ENCODE assay signal across 9 cellular contexts in genomic region chr5:143019614-143020515, GRCh38.
DNase-seq lines count a peak whose midpoint lies in the region; ATAC-seq and TF ChIP-seq lines count a peak whose summit lies in the region.
"Had no signal": no experiment of that assay in that cellular context is flagged by ENCODE, and none has a peak within 500 bp of the region (broad histone marks: within the 10 kb centered on the region; RNA-seq: fewer than 3 reads in every experiment).

No MANE protein-coding gene starts in this region.

- H3K27ac ChIP-seq in gastrocnemius medialis, result no peak overlapping the region

- CTCF ChIA-PET in activated CD4-positive, alpha-beta T cell treated with anti-CD3 and anti-CD28 coated beads, Interleukin-2, amount 10 ng/mL, durations not matched to agents 7 days and 5 days (lab: Charles Lee), result interaction anchor here (0.6 to 2.2 kb wide), 6 partner anchors 9 to 805 kb away, joined by 3 to 8 read pairs (median 4); no protein-coding TSS in a partner anchor

- H3K27ac Mint-ChIP-seq in activated CD4-positive, alpha-beta T cell treated with anti-CD3 and anti-CD28 coated beads, Interleukin-2, amount 10 ng/mL, durations not matched to agents 24 days and 14 days, result peak overlapping the region; percentile 74
- no peak overlapping the region for H3K27ac Mint-ChIP-seq in activated CD4-positive, alpha-beta T cell treated with anti-CD3 and anti-CD28 coated beads, Interleukin-2, amount 10 ng/mL, durations not matched to agents 7 days and 5 days
- no peak overlapping the region for H3K27ac Mint-ChIP-seq in T-helper 2 cell treated with Interferon-gamma antibody and Interleukin-4, amounts not matched to agents 5 μg/mL and 100 μg/mL, for 36 hours

- intact Hi-C loops in activated CD4-positive, alpha-beta T cell treated with anti-CD3 and anti-CD28 coated beads, Interleukin-2, amount 10 ng/mL, durations not matched to agents 24 days and 14 days (cut with micrococcal nuclease), result loop anchor here (5.0 kb wide), 2 partner anchors 82 to 102 kb away; no protein-coding TSS in a partner anchor
- intact Hi-C loops in gastrocnemius medialis (cut with DNase I; ENCODE audit: low total_unique reads), result loop anchor here (5.0 kb wide), 1 partner anchor 807 kb away; no protein-coding TSS in a partner anchor

- no peak overlapping the region for H3K4me3 ChIP-seq in H7 (ENCODE audit: insufficient read depth, low read depth, low read length)
- H3K4me3 ChIP-seq in retinal pigment epithelial cell (ENCODE audit: low read length), result no peak overlapping the region
- H3K4me3 ChIP-seq in gastrocnemius medialis, result no peak overlapping the region

- no peak for TF ChIP-seq CTCF in retinal pigment epithelial cell (conservative IDR thresholded peaks at IDR 0.05; ENCODE audit: low read depth, low read length)
- TF ChIP-seq CTCF in gastrocnemius medialis (IDR thresholded peaks at IDR 0.05 in 4 of 5, conservative IDR thresholded peaks at IDR 0.05 in 1 of 5), result no peak

- H3K36me3 Mint-ChIP-seq in activated CD4-positive, alpha-beta T cell treated with anti-CD3 and anti-CD28 coated beads, Interleukin-2, amount 10 ng/mL, durations not matched to agents 24 days and 14 days (ENCODE audit: low read depth), result peaks cover 16% of the 10 kb centered on the region
- peaks cover 17% of the 10 kb centered on the region for H3K36me3 Mint-ChIP-seq in activated CD4-positive, alpha-beta T cell treated with anti-CD3 and anti-CD28 coated beads, Interleukin-2, amount 10 ng/mL, durations not matched to agents 7 days and 5 days (ENCODE audit: low read depth)
- peaks cover 11% of the 10 kb centered on the region for H3K36me3 Mint-ChIP-seq in T-helper 2 cell treated with Interferon-gamma antibody and Interleukin-4, amounts not matched to agents 5 μg/mL and 100 μg/mL, for 36 hours (ENCODE audit: low read depth)

- in situ Hi-C loops in gastrocnemius medialis (cut with MboI; ENCODE audit: low sequenced_read_pairs in 4 of 4), result loop anchor here in 3 of 4 donors (10.0 to 25.0 kb wide), 4 partner anchors 125 to 485 kb away; partner anchors contain the start of gene NR3C1 (in 2 of the 3)

- peaks cover 25 to 43% of the 10 kb centered on the region in 2 donors for H3K4me1 ChIP-seq in gastrocnemius medialis

- H3K27me3 ChIP-seq in H7 (ENCODE audit: control insufficient read depth, insufficient read depth, low read length) (no peaks in the 10 kb centered on the region), gastrocnemius medialis (no peaks in the 10 kb centered on the region)

- DNase-seq in activated CD4-positive, alpha-beta T cell treated with anti-CD3 and anti-CD28 coated beads, Interleukin-2, amount 10 ng/mL, durations not matched to agents 24 days and 14 days, result no peak
- no peak for DNase-seq in activated CD4-positive, alpha-beta T cell treated with anti-CD3 and anti-CD28 coated beads, Interleukin-2, amount 10 ng/mL, durations not matched to agents 7 days and 5 days
- DNase-seq in H7 (peak; percentile 12), LHCN-M2 (ENCODE audit: low read depth) (peak; percentile 49), retinal pigment epithelial cell (ENCODE audit: low read depth) (peak; percentile 80), gastrocnemius medialis (no peak), C1 segment of cervical spinal cord (lab: John Stamatoyannopoulos, UW) (no peak)
- DNase-seq in T-helper 2 cell treated with Interferon-gamma antibody and Interleukin-4, amounts not matched to agents 5 μg/mL and 100 μg/mL, for 36 hours (ENCODE audit: low spot score), result no peak

- peaks cover 47% of the 10 kb centered on the region for H3K4me1 Mint-ChIP-seq in activated CD4-positive, alpha-beta T cell treated with anti-CD3 and anti-CD28 coated beads, Interleukin-2, amount 10 ng/mL, durations not matched to agents 24 days and 14 days
- H3K4me1 Mint-ChIP-seq in activated CD4-positive, alpha-beta T cell treated with anti-CD3 and anti-CD28 coated beads, Interleukin-2, amount 10 ng/mL, durations not matched to agents 7 days and 5 days, result peaks cover 30% of the 10 kb centered on the region
- H3K4me1 Mint-ChIP-seq in T-helper 2 cell treated with Interferon-gamma antibody and Interleukin-4, amounts not matched to agents 5 μg/mL and 100 μg/mL, for 36 hours (ENCODE audit: low read depth), result peaks cover 39% of the 10 kb centered on the region

- no peaks in the 10 kb centered on the region for H3K9me3 ChIP-seq in gastrocnemius medialis

- H3K36me3 ChIP-seq in H7 (replicated peaks; ENCODE audit: control insufficient read depth, insufficient read depth, low read length) (no peaks in the 10 kb centered on the region), gastrocnemius medialis (no peaks in the 10 kb centered on the region)

- H3K27me3 Mint-ChIP-seq in activated CD4-positive, alpha-beta T cell treated with anti-CD3 and anti-CD28 coated beads, Interleukin-2, amount 10 ng/mL, durations not matched to agents 24 days and 14 days, result no peaks in the 10 kb centered on the region
- H3K27me3 Mint-ChIP-seq in activated CD4-positive, alpha-beta T cell treated with anti-CD3 and anti-CD28 coated beads, Interleukin-2, amount 10 ng/mL, durations not matched to agents 7 days and 5 days, result no peaks in the 10 kb centered on the region
- H3K27me3 Mint-ChIP-seq in T-helper 2 cell treated with Interferon-gamma antibody and Interleukin-4, amounts not matched to agents 5 μg/mL and 100 μg/mL, for 36 hours (ENCODE audit: low read depth), result no peaks in the 10 kb centered on the region

- peaks cover 7% of the 10 kb centered on the region for H3K9me3 Mint-ChIP-seq in activated CD4-positive, alpha-beta T cell treated with anti-CD3 and anti-CD28 coated beads, Interleukin-2, amount 10 ng/mL, durations not matched to agents 24 days and 14 days
- peaks cover 5% of the 10 kb centered on the region for H3K9me3 Mint-ChIP-seq in activated CD4-positive, alpha-beta T cell treated with anti-CD3 and anti-CD28 coated beads, Interleukin-2, amount 10 ng/mL, durations not matched to agents 7 days and 5 days
- peaks cover 6% of the 10 kb centered on the region for H3K9me3 Mint-ChIP-seq in T-helper 2 cell treated with Interferon-gamma antibody and Interleukin-4, amounts not matched to agents 5 μg/mL and 100 μg/mL, for 36 hours

- POLR2A ChIA-PET in activated CD4-positive, alpha-beta T cell treated with anti-CD3 and anti-CD28 coated beads, Interleukin-2, amount 10 ng/mL, durations not matched to agents 7 days and 5 days (lab: Charles Lee), result no interaction called here

- no peak overlapping the region for H3K4me3 Mint-ChIP-seq in activated CD4-positive, alpha-beta T cell treated with anti-CD3 and anti-CD28 coated beads, Interleukin-2, amount 10 ng/mL, durations not matched to agents 24 days and 14 days
- H3K4me3 Mint-ChIP-seq in activated CD4-positive, alpha-beta T cell treated with anti-CD3 and anti-CD28 coated beads, Interleukin-2, amount 10 ng/mL, durations not matched to agents 7 days and 5 days, result no peak overlapping the region
- H3K4me3 Mint-ChIP-seq in T-helper 2 cell treated with Interferon-gamma antibody and Interleukin-4, amounts not matched to agents 5 μg/mL and 100 μg/mL, for 36 hours, result no peak overlapping the region
- H3K4me3 Mint-ChIP-seq: neural crest cell had no signal

- no peak for TF ChIP-seq POLR2A in gastrocnemius medialis (IDR thresholded peaks at IDR 0.05)

- no peak for ATAC-seq in gastrocnemius medialis

Comparison
In these comparisons a context has a peak if more than half of its experiments do, and no peak if none do; other contexts are left out.
1. DNase-seq: peak in H7 (single experiment), LHCN-M2 (single experiment) and retinal pigment epithelial cell (single experiment); none in activated CD4-positive, alpha-beta T cell treated with anti-CD3 and anti-CD28 coated beads, Interleukin-2, amount 10 ng/mL, durations not matched to agents 24 days and 14 days (single experiment), activated CD4-positive, alpha-beta T cell treated with anti-CD3 and anti-CD28 coated beads, Interleukin-2, amount 10 ng/mL, durations not matched to agents 7 days and 5 days (single experiment), gastrocnemius medialis (0 of 2), C1 segment of cervical spinal cord (0 of 14) and T-helper 2 cell treated with Interferon-gamma antibody and Interleukin-4, amounts not matched to agents 5 μg/mL and 100 μg/mL, for 36 hours (single experiment).